Comparison of ENCODE assay signal across 8 cellular contexts in the genomic region with DNA sequence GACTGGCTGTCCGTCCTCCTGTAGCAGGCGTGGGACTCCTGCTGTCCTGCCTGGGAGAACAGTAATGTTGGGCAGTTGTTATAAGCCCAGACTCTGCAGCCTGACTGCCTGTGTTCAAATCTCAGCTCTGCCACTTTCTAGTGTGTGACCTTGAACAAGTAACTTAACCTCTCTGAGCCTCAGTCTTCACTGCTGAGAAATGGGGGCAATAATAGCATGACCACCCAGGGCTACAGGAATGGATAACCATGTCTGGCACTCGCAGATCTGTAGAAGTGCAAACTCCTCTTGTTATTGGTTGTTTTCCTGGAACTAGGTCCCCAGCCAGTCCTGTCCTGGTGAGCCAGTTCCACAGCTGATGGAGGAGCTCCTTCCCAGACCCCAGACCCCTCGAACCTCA.
"Had no signal": no experiment of that assay in that cellular context is flagged by ENCODE, and none has a peak within 500 bp of the region (broad histone marks: within the 10 kb centered on the region; RNA-seq: fewer than 3 reads in every experiment).

No MANE protein-coding gene starts in this region.

- H3K27ac Mint-ChIP-seq: H9 had no signal

- H2AFZ ChIP-seq: GM23248 had no signal

- FAIRE-seq: H54 had no signal

- DNase-seq: GM23248, GOT3, H9, HCEC 1CT, IMR-90, KBM-7 had no signal

- H3K9me3 Mint-ChIP-seq: H9 had no signal

- H3K27ac ChIP-seq: GM23248, HL-60 had no signal

- H3K4me3 Mint-ChIP-seq: H9 had no signal

- H3K4me3 ChIP-seq: GM23248 had no signal

- H3K9ac ChIP-seq: GM23248 had no signal
